Comparison of ENCODE assay signal across 8 cellular contexts in genomic region chr13:30334663-30335386, GRCh38. TPM values are rescaled to one million over a fixed set of nuclear protein-coding genes. Genes with fewer than 3 reads are reported as not detected.
A peak's percentile ranks its signal among the peaks of the same experiment; 100 is the strongest.
DNase-seq lines count a peak whose midpoint lies in the region; ATAC-seq and TF ChIP-seq lines count a peak whose summit lies in the region.

No MANE protein-coding gene starts in this region.

- H3K4me1 ChIP-seq in hepatocyte (ENCODE audit: insufficient read depth) = peaks cover 10% of the 10 kb centered on the region
- peaks cover 7 to 27% of the 10 kb centered on the region in 2 donors for H3K4me1 ChIP-seq in uterus
- H3K4me1 ChIP-seq in ovary (ENCODE audit: insufficient read depth) = peaks cover 10% of the 10 kb centered on the region

- no peaks in the 10 kb centered on the region for H3K27me3 Mint-ChIP-seq in T-helper 17 cell

- peak; percentile 77 for DNase-seq in DMS153 treated with DMSO at 0.1 percent for 48 hours (lab: John Stamatoyannopoulos, UW; ENCODE audit: unreplicated experiment)
- peak; percentile 68 for DNase-seq in HEK293T (ENCODE audit: extremely low spot score)
- DNase-seq in T-helper 17 cell = no peak
- no peak for DNase-seq in hepatocyte (ENCODE audit: low spot score)
- DNase-seq in uterus = no peak
- no peak for DNase-seq in activated gamma-delta T cell treated with Interleukin-2 at 50 U/mL for 16 hours
- DNase-seq in hippocampal formation (lab: John Stamatoyannopoulos, UW) = no peak
- no peak for DNase-seq in ovary

- 93% methylated on average over 13 of the region's 13 CpGs for WGBS in hepatocyte (ENCODE audit: low lambda C conversion rate, missing lambda C conversion rate)
- WGBS in ovary, 3 donors = 88 to 92% (median 92%) methylated on average over 13 of the region's 13 CpGs

- H3K27me3 ChIP-seq in hepatocyte (no peaks in the 10 kb centered on the region), uterus (no peaks in the 10 kb centered on the region), ovary (no peaks in the 10 kb centered on the region)

- no peaks in the 10 kb centered on the region for H3K9me3 ChIP-seq in T-helper 17 cell (ENCODE audit: control insufficient read depth, low read length, poor library complexity, severe bottlenecking)
- H3K9me3 ChIP-seq in hepatocyte (ENCODE audit: low read depth) = no peaks in the 10 kb centered on the region
- no peaks in the 10 kb centered on the region for H3K9me3 ChIP-seq in uterus
- no peaks in the 10 kb centered on the region for H3K9me3 ChIP-seq in ovary

- no peak overlapping the region for H2AFZ ChIP-seq in hepatocyte

- H3K27ac Mint-ChIP-seq in T-helper 17 cell = no peak overlapping the region

- H3K4me3 ChIP-seq in hepatocyte (no peak overlapping the region), uterus (no peak overlapping the region), ovary (no peak overlapping the region)

- H4K20me1 ChIP-seq in hepatocyte (ENCODE audit: insufficient read depth, poor library complexity, severe bottlenecking) = no peaks in the 10 kb centered on the region

- peak; percentile 40 for ATAC-seq in T-helper 17 cell

- H3K36me3 ChIP-seq in hepatocyte (replicated peaks; ENCODE audit: insufficient read depth, low read depth) = no peaks in the 10 kb centered on the region
- H3K36me3 ChIP-seq in uterus = no peaks in the 10 kb centered on the region
- H3K36me3 ChIP-seq in ovary = no peaks in the 10 kb centered on the region

- H3K9me2 ChIP-seq in hepatocyte (replicated peaks; ENCODE audit: insufficient read depth) = no peaks in the 10 kb centered on the region

- H3K79me2 ChIP-seq in hepatocyte = no peaks in the 10 kb centered on the region

- H3K4me1 Mint-ChIP-seq in T-helper 17 cell = peaks cover 28% of the 10 kb centered on the region

- POLR2A ChIA-PET in HEK293T (lab: Yijun Ruan, JAX) = no interaction called here

- H3K4me2 ChIP-seq in hepatocyte = no peak overlapping the region

- H3K27ac ChIP-seq in hepatocyte (no peak overlapping the region), uterus (peak overlapping the region; percentile 53 to 58), ovary (no peak overlapping the region)

- TF ChIP-seq CTCF in hepatocyte (IDR thresholded peaks at IDR 0.05; ENCODE audit: poor library complexity) = peak; percentile 21
- TF ChIP-seq CTCF in uterus (IDR thresholded peaks at IDR 0.05) = peak in 1 of 4 experiments; percentile 17
- no peak for TF ChIP-seq CTCF in ovary (IDR thresholded peaks at IDR 0.05)

- no peak overlapping the region for H3K4me3 Mint-ChIP-seq in T-helper 17 cell

- TF ChIP-seq EP300 in ovary (IDR thresholded peaks at IDR 0.05) = no peak

- peaks cover 2% of the 10 kb centered on the region for H3K36me3 Mint-ChIP-seq in T-helper 17 cell (ENCODE audit: low read depth)

- no peak for TF ChIP-seq POLR2A in uterus (IDR thresholded peaks at IDR 0.05)
- no peak for TF ChIP-seq POLR2A in ovary (IDR thresholded peaks at IDR 0.05)

- CTCF ChIA-PET in HEK293T (lab: Yijun Ruan, JAX) = interaction anchor here (0.6 to 0.9 kb wide), 4 partner anchors 15 to 751 kb away, joined by 3 to 4 read pairs (median 3); no protein-coding TSS in a partner anchor

- intact Hi-C loops in uterus (cut with DNase I; ENCODE audit: low total_unique reads) = loop anchor here (2.0 kb wide), 1 partner anchor 202 kb away; no protein-coding TSS in a partner anchor
- intact Hi-C loops in ovary (cut with DNase I) = loop anchor here in 2 of 4 donors (10.0 kb wide), 2 partner anchors 70 to 200 kb away; no protein-coding TSS in a partner anchor

TF ChIP-seq in HEK293T, 16 proteins besides CTCF, POLR2A, EP300 and RAD21:
- no peak for TF ChIP-seq FOXA1 (IDR thresholded peaks at IDR 0.05)
- TF ChIP-seq CTBP1 (IDR thresholded peaks at IDR 0.05; ENCODE audit: borderline replicate concordance) = no peak
- TF ChIP-seq ARNT (IDR thresholded peaks at IDR 0.05) = no peak
- TF ChIP-seq LEF1 (IDR thresholded peaks at IDR 0.05; ENCODE audit: borderline replicate concordance) = no peak
- TF ChIP-seq ZNF384 (IDR thresholded peaks at IDR 0.05) = no peak
- TF ChIP-seq SUZ12 (IDR thresholded peaks at IDR 0.05) = no peak
- no peak for TF ChIP-seq ELF4 (IDR thresholded peaks at IDR 0.05)
- TF ChIP-seq TARDBP (IDR thresholded peaks at IDR 0.05) = no peak
- no peak for TF ChIP-seq FOXK2 (IDR thresholded peaks at IDR 0.05)
- TF ChIP-seq L3MBTL2 (conservative IDR thresholded peaks at IDR 0.05) = no peak
- no peak for TF ChIP-seq HDGF (IDR thresholded peaks at IDR 0.05; ENCODE audit: borderline replicate concordance)
- TF ChIP-seq NFRKB (IDR thresholded peaks at IDR 0.05) = no peak
- TF ChIP-seq, protein P1, sequence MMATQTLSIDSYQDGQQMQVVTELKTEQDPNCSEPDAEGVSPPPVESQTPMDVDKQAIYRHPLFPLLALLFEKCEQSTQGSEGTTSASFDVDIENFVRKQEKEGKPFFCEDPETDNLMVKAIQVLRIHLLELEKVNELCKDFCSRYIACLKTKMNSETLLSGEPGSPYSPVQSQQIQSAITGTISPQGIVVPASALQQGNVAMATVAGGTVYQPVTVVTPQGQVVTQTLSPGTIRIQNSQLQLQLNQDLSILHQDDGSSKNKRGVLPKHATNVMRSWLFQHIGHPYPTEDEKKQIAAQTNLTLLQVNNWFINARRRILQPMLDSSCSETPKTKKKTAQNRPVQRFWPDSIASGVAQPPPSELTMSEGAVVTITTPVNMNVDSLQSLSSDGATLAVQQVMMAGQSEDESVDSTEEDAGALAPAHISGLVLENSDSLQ (IDR thresholded peaks at IDR 0.05) = no peak
- no peak for TF ChIP-seq FOXM1 (IDR thresholded peaks at IDR 0.05; ENCODE audit: borderline replicate concordance)
- TF ChIP-seq BHLHE40 (IDR thresholded peaks at IDR 0.05; ENCODE audit: borderline replicate concordance) = no peak
- TF ChIP-seq SP1 (IDR thresholded peaks at IDR 0.05) = no peak

RNA-seq across cellular contexts. Expression of gene KATNAL1, which starts 27.5 kb away (rescaled TPM):
- 10 to 100 TPM; 10.6 to 11.8 TPM for total RNA-seq in T-helper 17 cell
- total RNA-seq in hepatocyte = 9.4 and 9.8 TPM in 2 replicates
- polyA plus RNA-seq in hepatocyte = 2.1 and 2.4 TPM in 2 replicates
- 10 to 100 TPM; 24.1 to 65.3 (median 49.9) TPM for total RNA-seq in uterus
- 10 to 100 TPM; 10.1 to 23.2 (median 18.6) TPM for total RNA-seq in ovary
- polyA plus RNA-seq in ovary = 10 to 100 TPM in 1 of 2 donors, 1 to 10 TPM in 1; 2.9 to 11.6 TPM

Comparison
In these comparisons a context has a peak if more than half of its experiments do, and no peak if none do; other contexts are left out.
1. DNase-seq: peak in DMS153 treated with DMSO at 0.1 percent for 48 hours (single experiment) and HEK293T (single experiment); none in T-helper 17 cell (0 of 3), hepatocyte (single experiment), uterus (0 of 2), activated gamma-delta T cell treated with Interleukin-2 at 50 U/mL for 16 hours (single experiment), hippocampal formation (0 of 2) and ovary (0 of 5).
2. H3K27ac ChIP-seq: peak in uterus (2 of 2); none in hepatocyte (single experiment) and ovary (0 of 2).